ENCODE assay signal across 16 cellular contexts in genomic region chr4:56235714-56236113, GRCh38.
A peak's percentile ranks its signal among the peaks of the same experiment; 100 is the strongest.
DNase-seq lines count a peak whose midpoint lies in the region; ATAC-seq and TF ChIP-seq lines count a peak whose summit lies in the region.
"Had no signal": no experiment of that assay in that cellular context is flagged by ENCODE, and none has a peak within 500 bp of the region (broad histone marks: within the 10 kb centered on the region; RNA-seq: fewer than 3 reads in every experiment).

No MANE protein-coding gene starts in this region.

- H3K27ac Mint-ChIP-seq in brain: peak overlapping the region in 3 of 5 experiments; percentile 6 to 74 (median 40)
- H3K27ac Mint-ChIP-seq in progenitor cell of endocrine pancreas: peak overlapping the region; percentile 65
- H3K27ac Mint-ChIP-seq in T-helper 2 cell treated with Interferon-gamma antibody and Interleukin-4, amounts not matched to agents 5 μg/mL and 100 μg/mL, for 36 hours: no peak overlapping the region
- H3K27ac Mint-ChIP-seq: CD4-positive, alpha-beta memory T cell had no signal

- H3K4me3 Mint-ChIP-seq in brain (no peak overlapping the region), progenitor cell of endocrine pancreas (ENCODE audit: low read depth) (no peak overlapping the region)
- H3K4me3 Mint-ChIP-seq in T-helper 2 cell treated with Interferon-gamma antibody and Interleukin-4, amounts not matched to agents 5 μg/mL and 100 μg/mL, for 36 hours: no peak overlapping the region
- H3K4me3 Mint-ChIP-seq: CD4-positive, alpha-beta memory T cell had no signal

- DNase-seq in left colon (no peak), progenitor cell of endocrine pancreas (ENCODE audit: low spot score, unreplicated experiment) (no peak), DMS 273 (lab: John Stamatoyannopoulos, UW; ENCODE audit: unreplicated experiment) (no peak)
- no peak for DNase-seq in T-helper 2 cell treated with Interferon-gamma antibody and Interleukin-4, amounts not matched to agents 5 μg/mL and 100 μg/mL, for 36 hours (ENCODE audit: low spot score)
- DNase-seq: C1 segment of cervical spinal cord; CD4-positive, alpha-beta memory T cell; COR-L47; DMS 273 treated with DMSO at 0.1 percent for 48 hours; DMS79; EL; GDM1; GOT3 had no signal

- ATAC-seq in left colon: peak; percentile 88
- no peak for ATAC-seq in GM21576 (IDR thresholded peaks at IDR 0.05; ENCODE audit: unreplicated experiment)
- no peak for ATAC-seq in HG02678 (IDR thresholded peaks at IDR 0.05; ENCODE audit: unreplicated experiment)
- ATAC-seq: GM12878 had no signal

- intact Hi-C loops in left colon (cut with DNase I, micrococcal nuclease): no loop called here

- H3K9me3 Mint-ChIP-seq in brain (peaks cover 0 to 12% (median 9%) of the 10 kb centered on the region in 5 experiments), progenitor cell of endocrine pancreas (ENCODE audit: low read depth) (peaks cover 6% of the 10 kb centered on the region)
- peaks cover 4% of the 10 kb centered on the region for H3K9me3 Mint-ChIP-seq in T-helper 2 cell treated with Interferon-gamma antibody and Interleukin-4, amounts not matched to agents 5 μg/mL and 100 μg/mL, for 36 hours

- H3K36me3 Mint-ChIP-seq in brain (peaks cover 28% of the 10 kb centered on the region), progenitor cell of endocrine pancreas (ENCODE audit: insufficient read depth) (peaks cover 16% of the 10 kb centered on the region)
- H3K36me3 Mint-ChIP-seq in T-helper 2 cell treated with Interferon-gamma antibody and Interleukin-4, amounts not matched to agents 5 μg/mL and 100 μg/mL, for 36 hours (ENCODE audit: low read depth): no peaks in the 10 kb centered on the region
- H3K36me3 Mint-ChIP-seq: CD4-positive, alpha-beta memory T cell had no signal

- peaks cover 24% of the 10 kb centered on the region for H3K4me1 Mint-ChIP-seq in brain
- H3K4me1 Mint-ChIP-seq in progenitor cell of endocrine pancreas (ENCODE audit: low read depth): peaks cover 26% of the 10 kb centered on the region
- H3K4me1 Mint-ChIP-seq in T-helper 2 cell treated with Interferon-gamma antibody and Interleukin-4, amounts not matched to agents 5 μg/mL and 100 μg/mL, for 36 hours (ENCODE audit: low read depth): no peaks in the 10 kb centered on the region
- H3K4me1 Mint-ChIP-seq: CD4-positive, alpha-beta memory T cell had no signal

- TF ChIP-seq CTCF in brain (conservative IDR thresholded peaks at IDR 0.05) (no peak), progenitor cell of endocrine pancreas (IDR thresholded peaks at IDR 0.05; ENCODE audit: unreplicated experiment) (no peak)

- H3K27me3 Mint-ChIP-seq in brain (no peaks in the 10 kb centered on the region), progenitor cell of endocrine pancreas (no peaks in the 10 kb centered on the region)
- H3K27me3 Mint-ChIP-seq in T-helper 2 cell treated with Interferon-gamma antibody and Interleukin-4, amounts not matched to agents 5 μg/mL and 100 μg/mL, for 36 hours (ENCODE audit: low read depth): peaks cover 8% of the 10 kb centered on the region
